In the genomic region with DNA sequence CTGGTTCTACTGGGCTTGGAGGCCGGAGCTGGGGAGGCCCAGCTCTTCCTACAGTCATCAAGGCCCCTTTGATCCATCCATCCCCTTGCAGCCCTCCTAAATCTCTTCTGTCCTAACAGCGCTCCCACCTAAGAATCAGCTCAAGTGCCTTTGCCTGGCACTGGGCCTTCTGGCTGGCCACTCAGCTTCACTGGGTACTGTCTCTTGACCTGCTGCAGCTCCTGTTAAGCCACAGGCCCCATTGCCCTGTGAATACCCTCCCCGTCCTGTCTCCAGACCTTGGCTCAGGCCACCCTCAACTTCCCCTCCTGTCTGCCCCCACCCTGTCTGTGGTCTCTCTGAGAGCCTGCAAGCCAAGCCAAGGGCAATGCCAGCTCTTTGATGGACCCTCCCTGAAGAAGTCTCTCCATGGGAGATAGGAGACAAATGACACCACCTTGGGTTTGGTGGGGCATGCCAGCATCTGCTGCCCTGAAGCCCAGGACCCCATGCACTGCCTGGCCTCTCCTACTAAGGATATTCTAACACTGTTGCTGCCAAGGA, we compare ENCODE assay signal across 17 cellular contexts. TPM values are rescaled to one million over a fixed set of nuclear protein-coding genes. Genes with fewer than 3 reads are reported as not detected.
DNase-seq lines count a peak whose midpoint lies in the region; ATAC-seq and TF ChIP-seq lines count a peak whose summit lies in the region.
"Had no signal": no experiment of that assay in that cellular context is flagged by ENCODE, and none has a peak within 500 bp of the region (broad histone marks: within the 10 kb centered on the region; RNA-seq: fewer than 3 reads in every experiment).

No MANE protein-coding gene starts in this region.

- H2BK5ac ChIP-seq in H9 (ENCODE audit: insufficient read length, low read length): no peak overlapping the region

- no peak overlapping the region for H2BK20ac ChIP-seq in H9 (ENCODE audit: low read depth, low read length, poor library complexity, severe bottlenecking)

- H4K20me1 ChIP-seq in H9 (ENCODE audit: control insufficient read depth, insufficient read depth, insufficient read length): no peaks in the 10 kb centered on the region

- H3K4me1 Mint-ChIP-seq in Caco-2 (ENCODE audit: low read depth, unreplicated experiment) (no peaks in the 10 kb centered on the region), H9 (peaks cover 8 to 13% of the 10 kb centered on the region in 2 experiments), nephron progenitor cell (peaks cover 36% of the 10 kb centered on the region)
- H3K4me1 Mint-ChIP-seq: CD4-positive, alpha-beta memory T cell had no signal

- no peak overlapping the region for H3K23ac ChIP-seq in H9 (ENCODE audit: insufficient read length, low read depth, low read length)

- H3K36me3 Mint-ChIP-seq in Caco-2 (ENCODE audit: insufficient read depth, unreplicated experiment): no peaks in the 10 kb centered on the region
- peaks cover 0 to 3% (median 0%) of the 10 kb centered on the region in 3 experiments; a peak in 1 of 7 replicates for H3K36me3 Mint-ChIP-seq in H9 (ENCODE audit: insufficient read depth in 1 of 3, low read depth in 3 of 3)
- H3K36me3 Mint-ChIP-seq in nephron progenitor cell (ENCODE audit: low read depth): no peaks in the 10 kb centered on the region
- H3K36me3 Mint-ChIP-seq: CD4-positive, alpha-beta memory T cell had no signal

- H3K4me3 ChIP-seq in Caco-2 (ENCODE audit: low read depth, low read length): no peak overlapping the region
- H3K4me3 ChIP-seq: A549 had no signal

- DNase-seq in Caco-2 (no peak), H9 (no peak), left cardiac atrium (no peak), nephron progenitor cell (no peak), HEK293T (ENCODE audit: extremely low spot score) (no peak)
- no peak for DNase-seq in stimulated activated CD4-positive, alpha-beta T cell treated with anti-CD3 and anti-CD28 coated beads, Interleukin-1b, Interleukin-23, amount 100 ng/mL, for 48 hours
- no peak for DNase-seq in NK-92 treated with Interleukin-12 subunit alpha and Interleukin-12 subunit beta, amount 100 ng/mL, for 24 hours (lab: John Stamatoyannopoulos, UW)
- DNase-seq: BE2C; CD4-positive, alpha-beta memory T cell; DND-41; GDM1; IMR-90 had no signal

- H3K27ac Mint-ChIP-seq in Caco-2 (ENCODE audit: unreplicated experiment) (peak overlapping the region; percentile 45), H9 (peak overlapping the region in 2 of 3 experiments; percentile 28 to 37; a peak in 4 of 7 replicates), nephron progenitor cell (peak overlapping the region; percentile 45)

- no peak overlapping the region for H3K4me2 ChIP-seq in H9 (ENCODE audit: insufficient read depth, insufficient read length, low read length)
- H3K4me2 ChIP-seq: A549 had no signal

- H3K4me3 Mint-ChIP-seq in Caco-2 (ENCODE audit: unreplicated experiment) (no peak overlapping the region), H9 (peak overlapping the region in 1 of 2 experiments; percentile 18; a peak in 1 of 5 replicates), nephron progenitor cell (no peak overlapping the region)
- H3K4me3 Mint-ChIP-seq: CD4-positive, alpha-beta memory T cell had no signal

- H3K18ac ChIP-seq in H9 (ENCODE audit: insufficient read length, low read depth, low read length): no peak overlapping the region

- no peaks in the 10 kb centered on the region for H3K36me3 ChIP-seq in Caco-2 (ENCODE audit: control insufficient read depth, insufficient read depth, low read length)
- H3K36me3 ChIP-seq: BE2C had no signal

- H3K4me1 ChIP-seq in Caco-2 (no peaks in the 10 kb centered on the region), H9 (ENCODE audit: insufficient read depth, low read length) (no peaks in the 10 kb centered on the region; the same call in 1 of the 2 replicates)
- H3K4me1 ChIP-seq: A549, BE2C had no signal

- intact Hi-C loops in Caco-2 (cut with micrococcal nuclease; ENCODE audit: unreplicated experiment): no loop called here
- intact Hi-C loops in left cardiac atrium (cut with DNase I): no loop called here

- no peak overlapping the region for H2AK5ac ChIP-seq in H9 (ENCODE audit: insufficient read length, low read length)

- no TSS peak for BruUV-seq in Caco-2 (replicated peaks; lab: Mats Ljungman, UMichigan)

- H3K9me3 Mint-ChIP-seq in Caco-2 (ENCODE audit: unreplicated experiment) (no peaks in the 10 kb centered on the region), H9 (no peaks in the 10 kb centered on the region; a peak in 1 of 5 replicates), nephron progenitor cell (no peaks in the 10 kb centered on the region)
- H3K9me3 Mint-ChIP-seq: CD4-positive, alpha-beta memory T cell had no signal

- TF ChIP-seq CTCF in Caco-2 (IDR thresholded peaks at IDR 0.05; ENCODE audit: insufficient read depth in 1 of 2, low read depth in 1 of 2, low read length in 1 of 2, severe bottlenecking in 1 of 2, unreplicated experiment in 1 of 2) (no peak), H9 (conservative IDR thresholded peaks at IDR 0.05) (no peak), nephron progenitor cell (IDR thresholded peaks at IDR 0.05) (no peak)

- H3K79me2 ChIP-seq in H9 (ENCODE audit: insufficient read depth, low read length): no peaks in the 10 kb centered on the region

- peak; percentile 39 to 43 for ATAC-seq in left cardiac atrium
- ATAC-seq: A549, HCT116 had no signal

- no peak overlapping the region for H2BK15ac ChIP-seq in H9 (ENCODE audit: low read depth, low read length)

- no CpG with 5 or more reads among the region's 3 CpGs for WGBS in H9 (ENCODE audit: extremely low coverage, insufficient read length, low lambda C conversion rate)

- no peaks in the 10 kb centered on the region for H3K9me3 ChIP-seq in Caco-2
- no peaks in the 10 kb centered on the region for H3K9me3 ChIP-seq in H9 (ENCODE audit: control insufficient read depth, low read depth, low read length)
- H3K9me3 ChIP-seq: A549, BE2C had no signal

- no peak overlapping the region for H3K27ac ChIP-seq in H9 (ENCODE audit: insufficient read length, low read depth, low read length)
- H3K27ac ChIP-seq: A549, C4-2B had no signal

- H3K23me2 ChIP-seq in H9 (ENCODE audit: insufficient read length, low read depth, low read length, poor library complexity, severe bottlenecking): no peaks in the 10 kb centered on the region

- H2BK12ac ChIP-seq in H9 (ENCODE audit: insufficient read length, low read depth, low read length): no peak overlapping the region

- POLR2A ChIA-PET in Caco-2 (lab: Charles Lee) (no interaction called here), HEK293T (lab: Yijun Ruan, JAX) (no interaction called here)

- no peak overlapping the region for H3K56ac ChIP-seq in H9 (ENCODE audit: insufficient read length, low read depth, low read length)

- H3K9ac ChIP-seq in H9 (ENCODE audit: extremely low read depth, insufficient read length, low read length): no peak overlapping the region

- H4K5ac ChIP-seq in H9 (ENCODE audit: insufficient read length, low read depth, low read length): no peak overlapping the region

- no peak overlapping the region for H4K8ac ChIP-seq in H9 (replicated peaks; ENCODE audit: insufficient read length, low read depth, low read length)

- no peak overlapping the region for H3K4ac ChIP-seq in H9 (ENCODE audit: low read depth, low read length)

- no peak overlapping the region for H2AFZ ChIP-seq in H9 (ENCODE audit: low read length)

- H3K27me3 Mint-ChIP-seq in Caco-2 (ENCODE audit: insufficient read depth, unreplicated experiment): no peaks in the 10 kb centered on the region
- no peaks in the 10 kb centered on the region for H3K27me3 Mint-ChIP-seq in H9 (ENCODE audit: low read depth)
- H3K27me3 Mint-ChIP-seq in nephron progenitor cell (ENCODE audit: low read depth, poor library complexity): peaks cover 9% of the 10 kb centered on the region
- H3K27me3 Mint-ChIP-seq: CD4-positive, alpha-beta memory T cell had no signal

- H3K79me1 ChIP-seq in H9 (ENCODE audit: insufficient read depth, low read depth, low read length, poor library complexity, severe bottlenecking): no peaks in the 10 kb centered on the region

- CTCF ChIA-PET in Caco-2 (lab: Charles Lee): no interaction called here
- CTCF ChIA-PET in HEK293T (lab: Yijun Ruan, JAX): no interaction called here

- no peak overlapping the region for H3K14ac ChIP-seq in H9 (ENCODE audit: insufficient read depth, low read length)

- H3T11ph ChIP-seq in H9 (ENCODE audit: low read length): no peak overlapping the region

- H2BK120ac ChIP-seq in H9 (ENCODE audit: low read depth, low read length, poor library complexity, severe bottlenecking): no peak overlapping the region

- H4K91ac ChIP-seq in H9 (ENCODE audit: insufficient read length, low read depth, low read length): no peak overlapping the region

- no peaks in the 10 kb centered on the region for H3K27me3 ChIP-seq in Caco-2 (replicated peaks; ENCODE audit: control insufficient read depth, insufficient read depth, low read length)
- H3K27me3 ChIP-seq in H9 (ENCODE audit: insufficient read depth, low read length): no peaks in the 10 kb centered on the region
- H3K27me3 ChIP-seq: BE2C had no signal

TF ChIP-seq in HEK293T, 16 proteins besides CTCF, POLR2A, EP300 and RAD21:
- TF ChIP-seq FOXA1 (IDR thresholded peaks at IDR 0.05) (no peak), LEF1 (IDR thresholded peaks at IDR 0.05; ENCODE audit: borderline replicate concordance) (no peak), ARNT (IDR thresholded peaks at IDR 0.05) (no peak), ELF4 (IDR thresholded peaks at IDR 0.05) (no peak), HDGF (IDR thresholded peaks at IDR 0.05; ENCODE audit: borderline replicate concordance) (no peak), FOXK2 (IDR thresholded peaks at IDR 0.05) (no peak), FOXM1 (IDR thresholded peaks at IDR 0.05; ENCODE audit: borderline replicate concordance) (no peak), SUZ12 (IDR thresholded peaks at IDR 0.05) (no peak), SP1 (IDR thresholded peaks at IDR 0.05) (no peak)
- TF ChIP-seq, protein P1, sequence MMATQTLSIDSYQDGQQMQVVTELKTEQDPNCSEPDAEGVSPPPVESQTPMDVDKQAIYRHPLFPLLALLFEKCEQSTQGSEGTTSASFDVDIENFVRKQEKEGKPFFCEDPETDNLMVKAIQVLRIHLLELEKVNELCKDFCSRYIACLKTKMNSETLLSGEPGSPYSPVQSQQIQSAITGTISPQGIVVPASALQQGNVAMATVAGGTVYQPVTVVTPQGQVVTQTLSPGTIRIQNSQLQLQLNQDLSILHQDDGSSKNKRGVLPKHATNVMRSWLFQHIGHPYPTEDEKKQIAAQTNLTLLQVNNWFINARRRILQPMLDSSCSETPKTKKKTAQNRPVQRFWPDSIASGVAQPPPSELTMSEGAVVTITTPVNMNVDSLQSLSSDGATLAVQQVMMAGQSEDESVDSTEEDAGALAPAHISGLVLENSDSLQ (IDR thresholded peaks at IDR 0.05): no peak

RNA-seq across cellular contexts. Expression of a gene that starts 27.3 kb away (rescaled TPM):
- total RNA-seq in Caco-2 (2022) (21.4 and 22.3 TPM in 2 replicates), H9 (2021) (not detected in 2 replicates), left cardiac atrium (under 1 TPM; 0.15 to 0.29 TPM)
- total RNA-seq: CD4-positive, alpha-beta memory T cell; H4; HT-29; IMR-90 had no signal

RNA-seq across cellular contexts. Expression of a gene that starts 45.6 kb away (rescaled TPM):
- total RNA-seq in Caco-2 (2022): 0.30 TPM in 1 of 2 replicates, not detected in the other
- 0.09 TPM in 1 of 2 replicates, not detected in the other for total RNA-seq in H9 (2021)
- total RNA-seq in left cardiac atrium: 1 to 10 TPM; 3.6 to 4.5 TPM
- total RNA-seq: H4, IMR-90 had no signal

RNA-seq across cellular contexts. Expression of a gene that starts 48.0 kb away (rescaled TPM):
- 4.0 and 4.1 TPM in 2 replicates for total RNA-seq in Caco-2 (2022)
- total RNA-seq in H9 (2021): 3.6 and 4.0 TPM in 2 replicates
- 10 to 100 TPM; 15.2 to 23.3 TPM for total RNA-seq in left cardiac atrium

Comparison
In these comparisons a context has a peak if more than half of its experiments do, and no peak if none do; other contexts are left out.
1. RNA of a gene that starts 27.3 kb away (total RNA-seq): 21.4 to 22.3 TPM in Caco-2; 0.15 to 0.29 TPM in left cardiac atrium and not detected in H9; every median in the first group is over 10 times any median in the second.
2. Peak in every context shown above with its lines, with median percentiles within 50 percentile points of each other: H3K27ac Mint-ChIP-seq.